Comparison of ENCODE assay signal across 8 cellular contexts in the genomic region with DNA sequence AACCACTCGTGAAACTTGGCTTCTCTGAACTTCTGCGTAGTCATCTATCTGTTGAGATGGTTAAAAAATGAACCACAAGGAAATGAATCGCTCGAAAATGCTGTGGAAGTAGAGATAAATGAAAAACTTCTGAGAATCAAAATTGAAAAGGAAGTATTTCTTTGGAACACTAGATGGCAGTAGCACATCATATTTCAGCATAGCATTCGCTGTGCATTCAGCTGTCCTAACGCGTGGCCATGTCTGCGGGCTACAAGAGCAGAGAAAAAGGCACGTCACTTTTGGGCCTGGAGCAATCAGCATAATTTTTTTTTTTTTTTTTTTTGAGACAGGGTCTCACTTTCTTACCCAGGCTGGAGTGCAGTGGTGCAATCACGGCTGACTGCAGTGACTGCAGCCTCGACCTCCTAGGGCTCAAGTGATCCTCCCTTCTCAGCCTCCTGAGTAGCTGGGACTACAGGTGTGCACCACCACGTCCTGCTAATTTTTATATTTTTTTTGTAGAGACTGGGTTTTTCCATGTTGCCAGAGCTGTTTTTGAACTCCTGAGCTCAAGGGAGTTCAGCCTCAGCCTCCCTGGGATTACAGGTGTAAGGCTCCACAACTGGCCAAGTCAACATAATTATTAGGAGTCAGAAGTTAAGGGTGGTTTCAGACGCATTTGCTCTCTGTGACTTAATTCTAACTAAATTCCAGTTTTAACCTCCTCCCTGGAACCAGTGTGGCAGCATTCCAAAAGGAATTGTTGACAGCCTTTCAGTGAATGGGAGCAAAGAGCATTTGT. TPM values are rescaled to one million over a fixed set of nuclear protein-coding genes. Genes with fewer than 3 reads are reported as not detected.
DNase-seq lines count a peak whose midpoint lies in the region; ATAC-seq and TF ChIP-seq lines count a peak whose summit lies in the region.

No MANE protein-coding gene starts in this region.

- TF ChIP-seq POLR2A in upper lobe of left lung (IDR thresholded peaks at IDR 0.05): no peak

- CTCF ChIA-PET in BJ (lab: Yijun Ruan, JAX): interaction anchor here (0.6 to 4.7 kb wide), 36 partner anchors 10 to 649 kb away, joined by 3 to 34 read pairs (median 5); a partner anchor contains a TSS
- CTCF ChIA-PET in activated CD4-positive, alpha-beta memory T cell treated with anti-CD3 and anti-CD28 coated beads for 36 hours (lab: Charles Lee): interaction anchor here (0.6 to 5.8 kb wide), 38 partner anchors 9 to 1249 kb away, joined by 3 to 102 read pairs (median 5); no protein-coding TSS in a partner anchor
- CTCF ChIA-PET in naive thymus-derived CD4-positive, alpha-beta T cell (lab: Charles Lee): interaction anchor here (0.6 to 6.4 kb wide), 33 partner anchors 8 to 1259 kb away, joined by 3 to 39 read pairs (median 4); a partner anchor contains a TSS

- no peak for DNase-seq in BJ (ENCODE audit: low read depth)
- peak; percentile 50 for DNase-seq in NCI-H526 treated with DMSO at 0.1 percent for 48 hours (lab: John Stamatoyannopoulos, UW)
- peak; percentile 44 for DNase-seq in activated CD4-positive, alpha-beta memory T cell treated with anti-CD3 and anti-CD28 coated beads for 36 hours
- DNase-seq in naive thymus-derived CD4-positive, alpha-beta T cell: peak in 7 of 9 donors; percentile 39 to 68 (median 57)
- peak in 1 of 2 donors; percentile 62 for DNase-seq in upper lobe of left lung

- intact Hi-C loops in activated CD4-positive, alpha-beta memory T cell treated with anti-CD3 and anti-CD28 coated beads for 36 hours (cut with micrococcal nuclease): loop anchor here (1.0 to 5.0 kb wide), 5 partner anchors 171 to 651 kb away; a partner anchor contains a TSS
- intact Hi-C loops in naive thymus-derived CD4-positive, alpha-beta T cell (cut with micrococcal nuclease): loop anchor here (1.0 to 10.0 kb wide), 13 partner anchors 9 to 650 kb away; a partner anchor contains a TSS

- ATAC-seq in GM18870 (IDR thresholded peaks at IDR 0.05; ENCODE audit: unreplicated experiment) (peak; percentile 75), HG03469 (IDR thresholded peaks at IDR 0.05; ENCODE audit: unreplicated experiment) (peak; percentile 53), esophagus mucosa (peak; percentile 85), upper lobe of left lung (ENCODE audit: low FRiP score in 2 of 2) (peak; percentile 85 to 91)
- ATAC-seq in naive thymus-derived CD4-positive, alpha-beta T cell: peak; percentile 94

- no peaks in the 10 kb centered on the region for H3K36me3 Mint-ChIP-seq in activated CD4-positive, alpha-beta memory T cell treated with anti-CD3 and anti-CD28 coated beads for 36 hours
- H3K36me3 Mint-ChIP-seq in naive thymus-derived CD4-positive, alpha-beta T cell: no peaks in the 10 kb centered on the region

- no peak overlapping the region for H3K27ac Mint-ChIP-seq in activated CD4-positive, alpha-beta memory T cell treated with anti-CD3 and anti-CD28 coated beads for 36 hours
- H3K27ac Mint-ChIP-seq in naive thymus-derived CD4-positive, alpha-beta T cell: no peak overlapping the region

- H3K4me3 ChIP-seq in BJ (ENCODE audit: low read depth, low read length): no peak overlapping the region
- H3K4me3 ChIP-seq in naive thymus-derived CD4-positive, alpha-beta T cell (ENCODE audit: low read length): no peak overlapping the region
- H3K4me3 ChIP-seq in upper lobe of left lung: no peak overlapping the region

- H3K27me3 Mint-ChIP-seq in activated CD4-positive, alpha-beta memory T cell treated with anti-CD3 and anti-CD28 coated beads for 36 hours: peaks cover 23% of the 10 kb centered on the region
- peaks cover 21 to 49% (median 30%) of the 10 kb centered on the region in 5 donors for H3K27me3 Mint-ChIP-seq in naive thymus-derived CD4-positive, alpha-beta T cell

- no peaks in the 10 kb centered on the region for H3K36me3 ChIP-seq in BJ (ENCODE audit: control insufficient read depth, insufficient read depth, low read length)
- H3K36me3 ChIP-seq in naive thymus-derived CD4-positive, alpha-beta T cell (ENCODE audit: control insufficient read depth in 2 of 3, insufficient read depth in 3 of 3, low read length in 3 of 3): no peaks in the 10 kb centered on the region
- H3K36me3 ChIP-seq in upper lobe of left lung: no peaks in the 10 kb centered on the region

- H3K4me1 ChIP-seq in naive thymus-derived CD4-positive, alpha-beta T cell (ENCODE audit: control insufficient read depth in 2 of 2, insufficient read depth in 2 of 2, low read length in 2 of 2): peaks cover 0 to 4% of the 10 kb centered on the region in 2 donors
- no peaks in the 10 kb centered on the region for H3K4me1 ChIP-seq in upper lobe of left lung

- POLR2A ChIA-PET in BJ (lab: Charles Lee): no interaction called here
- POLR2A ChIA-PET in activated CD4-positive, alpha-beta memory T cell treated with anti-CD3 and anti-CD28 coated beads for 36 hours (lab: Charles Lee): interaction anchor here (0.6 to 0.7 kb wide), 5 partner anchors 10 to 1650 kb away, joined by 3 to 5 read pairs (median 3); no protein-coding TSS in a partner anchor
- POLR2A ChIA-PET in naive thymus-derived CD4-positive, alpha-beta T cell (lab: Charles Lee): interaction anchor here (0.5 to 0.7 kb wide), 4 partner anchors 180 to 893 kb away, joined by 3 to 5 read pairs (median 3); no protein-coding TSS in a partner anchor

- H3K27ac ChIP-seq in naive thymus-derived CD4-positive, alpha-beta T cell (ENCODE audit: low read depth, low read length): no peak overlapping the region
- H3K27ac ChIP-seq in upper lobe of left lung: no peak overlapping the region

- H3K27me3 ChIP-seq in BJ (ENCODE audit: control insufficient read depth, insufficient read depth, low read length): no peaks in the 10 kb centered on the region; the same call in 1 of the 2 replicates
- H3K27me3 ChIP-seq in naive thymus-derived CD4-positive, alpha-beta T cell (ENCODE audit: control insufficient read depth in 2 of 2, insufficient read depth in 2 of 2, low read length in 2 of 2): no peaks in the 10 kb centered on the region
- no peaks in the 10 kb centered on the region for H3K27me3 ChIP-seq in upper lobe of left lung

- TF ChIP-seq CTCF in BJ (IDR thresholded peaks at IDR 0.05; ENCODE audit: insufficient read depth, low read depth, low read length) (peak; percentile 60), upper lobe of left lung (IDR thresholded peaks at IDR 0.05) (peak; percentile 49 to 81 (median 68))

- H3K9me3 Mint-ChIP-seq in activated CD4-positive, alpha-beta memory T cell treated with anti-CD3 and anti-CD28 coated beads for 36 hours: no peaks in the 10 kb centered on the region
- peaks cover 0 to 5% (median 0%) of the 10 kb centered on the region in 11 donors for H3K9me3 Mint-ChIP-seq in naive thymus-derived CD4-positive, alpha-beta T cell

- no peak overlapping the region for H3K4me3 Mint-ChIP-seq in activated CD4-positive, alpha-beta memory T cell treated with anti-CD3 and anti-CD28 coated beads for 36 hours
- H3K4me3 Mint-ChIP-seq in naive thymus-derived CD4-positive, alpha-beta T cell: no peak overlapping the region

- WGBS in upper lobe of left lung, 2 donors: 20 to 23% methylated on average over 13 of the region's 13 CpGs

- peaks cover 6% of the 10 kb centered on the region for H3K4me1 Mint-ChIP-seq in activated CD4-positive, alpha-beta memory T cell treated with anti-CD3 and anti-CD28 coated beads for 36 hours (ENCODE audit: low read depth)
- peaks cover 5 to 10% (median 7%) of the 10 kb centered on the region in 7 donors for H3K4me1 Mint-ChIP-seq in naive thymus-derived CD4-positive, alpha-beta T cell

- TF ChIP-seq EP300 in upper lobe of left lung (IDR thresholded peaks at IDR 0.05): no peak

- H3K9me3 ChIP-seq in naive thymus-derived CD4-positive, alpha-beta T cell (ENCODE audit: control insufficient read depth in 2 of 3, low read length in 3 of 3): no peaks in the 10 kb centered on the region
- no peaks in the 10 kb centered on the region for H3K9me3 ChIP-seq in upper lobe of left lung

RNA-seq across cellular contexts. Expression of a gene that starts 8.8 kb away (rescaled TPM):
- polyA plus RNA-seq in BJ (2011; rRNA removed): 47.5 and 52.3 TPM in 2 replicates
- polyA minus RNA-seq in BJ (2011; rRNA and poly(A)+ RNA removed): 19.3 and 23.6 TPM in 2 replicates
- total RNA-seq in activated CD4-positive, alpha-beta memory T cell treated with anti-CD3 and anti-CD28 coated beads for 36 hours: 1 to 10 TPM; 8.7 to 8.8 TPM
- 675 TPM for total RNA-seq in esophagus mucosa
- total RNA-seq in naive thymus-derived CD4-positive, alpha-beta T cell: 1 to 10 TPM in 2 of 5 experiments, under 1 TPM in 3; 0.45 to 5.9 (median 0.46) TPM
- under 1 TPM; 0.11 to 0.17 TPM for polyA plus RNA-seq in naive thymus-derived CD4-positive, alpha-beta T cell
- 10 to 100 TPM; 13.6 to 69.8 (median 26.1) TPM for total RNA-seq in upper lobe of left lung

RNA-seq across cellular contexts. Expression of a gene that starts 45.7 kb away (rescaled TPM):
- 0.27 and 0.36 TPM in 2 replicates for polyA plus RNA-seq in BJ (2011; rRNA removed)
- 0.62 and 0.72 TPM in 2 replicates for polyA minus RNA-seq in BJ (2011; rRNA and poly(A)+ RNA removed)
- under 1 TPM; 0.71 to 0.85 TPM for total RNA-seq in activated CD4-positive, alpha-beta memory T cell treated with anti-CD3 and anti-CD28 coated beads for 36 hours
- total RNA-seq in esophagus mucosa: 1.2 TPM
- total RNA-seq in naive thymus-derived CD4-positive, alpha-beta T cell: under 1 TPM in 3 of 5 experiments, not detected in 2; 0.02 to 0.15 (median 0.03) TPM
- not detected for polyA plus RNA-seq in naive thymus-derived CD4-positive, alpha-beta T cell
- total RNA-seq in upper lobe of left lung: 10 to 100 TPM; 19.8 to 53.6 (median 30.5) TPM
